Comparison of ENCODE assay signal across 11 cellular contexts in the genomic region with DNA sequence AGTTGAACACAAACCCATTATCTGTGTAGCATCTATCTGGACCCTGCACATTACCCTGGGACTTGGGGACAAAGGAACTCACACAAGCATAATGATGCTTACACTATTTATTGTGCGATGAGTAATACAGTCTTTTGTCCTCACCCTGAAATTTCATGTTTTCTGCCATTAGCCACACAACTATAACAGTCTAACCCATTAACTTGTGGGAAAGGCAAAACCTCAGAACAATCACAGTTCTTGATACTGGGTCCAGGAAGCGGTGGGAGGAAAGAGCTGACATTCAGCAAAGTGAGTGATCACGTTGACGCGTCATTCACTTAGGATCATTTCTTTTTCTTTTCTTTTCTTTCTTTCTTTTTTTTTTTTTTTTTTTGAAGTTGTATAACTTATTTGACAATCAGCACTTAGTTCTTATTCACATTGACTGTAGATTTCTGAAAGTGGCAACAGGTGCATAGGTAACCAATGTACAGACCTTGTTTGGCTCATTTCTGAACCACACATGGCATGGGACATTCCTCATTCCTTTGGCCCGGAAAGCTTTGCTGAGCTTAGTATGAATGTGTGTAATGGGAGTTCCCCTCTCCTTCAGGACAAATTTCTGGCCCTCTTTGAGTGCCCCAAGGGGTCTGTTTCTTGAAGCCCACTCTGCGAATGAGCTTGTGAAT.
DNase-seq lines count a peak whose midpoint lies in the region; ATAC-seq and TF ChIP-seq lines count a peak whose summit lies in the region.
"Had no signal": no experiment of that assay in that cellular context is flagged by ENCODE, and none has a peak within 500 bp of the region (broad histone marks: within the 10 kb centered on the region; RNA-seq: fewer than 3 reads in every experiment).

No MANE protein-coding gene starts in this region.

- H3K4me3 Mint-ChIP-seq in activated CD4-positive, alpha-beta T cell treated with anti-CD3 and anti-CD28 coated beads, Interleukin-2, amount 10 ng/mL, durations not matched to agents 7 days and 5 days, result no peak overlapping the region

- POLR2A ChIA-PET in activated CD4-positive, alpha-beta T cell treated with anti-CD3 and anti-CD28 coated beads, Interleukin-2, amount 10 ng/mL, durations not matched to agents 7 days and 5 days (lab: Charles Lee), result no interaction called here

- H3K27ac ChIP-seq in substantia nigra (ENCODE audit: low read depth, low read length, poor library complexity, severe bottlenecking), result no peak overlapping the region
- H3K27ac ChIP-seq in SJCRH30, result no peak overlapping the region
- no peak overlapping the region for H3K27ac ChIP-seq in Peyer's patch
- H3K27ac ChIP-seq: cardiac muscle cell, lower lobe of right lung, SK-N-MC had no signal

- TF ChIP-seq CTCF in Peyer's patch (IDR thresholded peaks at IDR 0.05), result no peak

- no peaks in the 10 kb centered on the region for H3K27me3 ChIP-seq in SJCRH30
- H3K27me3 ChIP-seq in Peyer's patch, result no peaks in the 10 kb centered on the region
- H3K27me3 ChIP-seq: cardiac muscle cell had no signal

- no peak overlapping the region for H3K27ac Mint-ChIP-seq in activated CD4-positive, alpha-beta T cell treated with anti-CD3 and anti-CD28 coated beads, Interleukin-2, amount 10 ng/mL, durations not matched to agents 7 days and 5 days

- H3K9me3 Mint-ChIP-seq in activated CD4-positive, alpha-beta T cell treated with anti-CD3 and anti-CD28 coated beads, Interleukin-2, amount 10 ng/mL, durations not matched to agents 7 days and 5 days, result no peaks in the 10 kb centered on the region

- ATAC-seq in HG02623 (IDR thresholded peaks at IDR 0.05; ENCODE audit: unreplicated experiment), result peak; percentile 37
- ATAC-seq: lower lobe of right lung had no signal

- no peak overlapping the region for H3K4me3 ChIP-seq in SJCRH30
- H3K4me3 ChIP-seq in Peyer's patch, result no peak overlapping the region
- H3K4me3 ChIP-seq: cardiac muscle cell, lower lobe of right lung, SK-N-MC had no signal

- CTCF ChIA-PET in activated CD4-positive, alpha-beta T cell treated with anti-CD3 and anti-CD28 coated beads, Interleukin-2, amount 10 ng/mL, durations not matched to agents 7 days and 5 days (lab: Charles Lee), result interaction anchor here (0.7 kb wide), 1 partner anchor 66 kb away, joined by 4 read pairs; no protein-coding TSS in a partner anchor

- H3K36me3 ChIP-seq in SJCRH30 (no peaks in the 10 kb centered on the region), Peyer's patch (no peaks in the 10 kb centered on the region)
- H3K36me3 ChIP-seq: cardiac muscle cell, lower lobe of right lung had no signal

- peaks cover 18% of the 10 kb centered on the region for H3K4me1 Mint-ChIP-seq in activated CD4-positive, alpha-beta T cell treated with anti-CD3 and anti-CD28 coated beads, Interleukin-2, amount 10 ng/mL, durations not matched to agents 7 days and 5 days

- H3K9me3 ChIP-seq in SJCRH30 (replicated peaks), result no peaks in the 10 kb centered on the region
- no peaks in the 10 kb centered on the region for H3K9me3 ChIP-seq in Peyer's patch
- H3K9me3 ChIP-seq: lower lobe of right lung had no signal

- no peak for TF ChIP-seq POLR2A in Peyer's patch (IDR thresholded peaks at IDR 0.05)

- H3K4me1 ChIP-seq in SJCRH30 (no peaks in the 10 kb centered on the region), Peyer's patch (peaks cover 0 to 3% (median 0%) of the 10 kb centered on the region in 4 donors)
- H3K4me1 ChIP-seq: lower lobe of right lung had no signal

- DNase-seq in activated CD4-positive, alpha-beta T cell treated with anti-CD3 and anti-CD28 coated beads for 4 hours, result peak; percentile 40 to 46
- no peak for DNase-seq in activated CD4-positive, alpha-beta T cell treated with anti-CD3 and anti-CD28 coated beads, Interleukin-2, amount 10 ng/mL, durations not matched to agents 7 days and 5 days
- peak; percentile 22 for DNase-seq in NCI-H774 (lab: John Stamatoyannopoulos, UW)
- peak; percentile 22 for DNase-seq in stimulated activated CD4-positive, alpha-beta T cell treated with anti-CD3 and anti-CD28 coated beads, Interleukin-2, amount 100 ng/mL, for 4 hours (ENCODE audit: low read depth)
- no peak for DNase-seq in substantia nigra (lab: John Stamatoyannopoulos, UW)
- DNase-seq in SJCRH30, result no peak
- DNase-seq in Peyer's patch, result no peak
- DNase-seq: lower lobe of right lung had no signal

- no peaks in the 10 kb centered on the region for H3K27me3 Mint-ChIP-seq in activated CD4-positive, alpha-beta T cell treated with anti-CD3 and anti-CD28 coated beads, Interleukin-2, amount 10 ng/mL, durations not matched to agents 7 days and 5 days

- H3K36me3 Mint-ChIP-seq in activated CD4-positive, alpha-beta T cell treated with anti-CD3 and anti-CD28 coated beads, Interleukin-2, amount 10 ng/mL, durations not matched to agents 7 days and 5 days (ENCODE audit: low read depth), result no peaks in the 10 kb centered on the region

Comparison
In these comparisons a context has a peak if more than half of its experiments do, and no peak if none do; other contexts are left out.
1. DNase-seq: peak in activated CD4-positive, alpha-beta T cell treated with anti-CD3 and anti-CD28 coated beads for 4 hours (2 of 2), NCI-H774 (single experiment) and stimulated activated CD4-positive, alpha-beta T cell treated with anti-CD3 and anti-CD28 coated beads, Interleukin-2, amount 100 ng/mL, for 4 hours (single experiment); none in activated CD4-positive, alpha-beta T cell treated with anti-CD3 and anti-CD28 coated beads, Interleukin-2, amount 10 ng/mL, durations not matched to agents 7 days and 5 days (single experiment), substantia nigra (0 of 49), SJCRH30 (0 of 2) and Peyer's patch (0 of 3).